In the genomic region with DNA sequence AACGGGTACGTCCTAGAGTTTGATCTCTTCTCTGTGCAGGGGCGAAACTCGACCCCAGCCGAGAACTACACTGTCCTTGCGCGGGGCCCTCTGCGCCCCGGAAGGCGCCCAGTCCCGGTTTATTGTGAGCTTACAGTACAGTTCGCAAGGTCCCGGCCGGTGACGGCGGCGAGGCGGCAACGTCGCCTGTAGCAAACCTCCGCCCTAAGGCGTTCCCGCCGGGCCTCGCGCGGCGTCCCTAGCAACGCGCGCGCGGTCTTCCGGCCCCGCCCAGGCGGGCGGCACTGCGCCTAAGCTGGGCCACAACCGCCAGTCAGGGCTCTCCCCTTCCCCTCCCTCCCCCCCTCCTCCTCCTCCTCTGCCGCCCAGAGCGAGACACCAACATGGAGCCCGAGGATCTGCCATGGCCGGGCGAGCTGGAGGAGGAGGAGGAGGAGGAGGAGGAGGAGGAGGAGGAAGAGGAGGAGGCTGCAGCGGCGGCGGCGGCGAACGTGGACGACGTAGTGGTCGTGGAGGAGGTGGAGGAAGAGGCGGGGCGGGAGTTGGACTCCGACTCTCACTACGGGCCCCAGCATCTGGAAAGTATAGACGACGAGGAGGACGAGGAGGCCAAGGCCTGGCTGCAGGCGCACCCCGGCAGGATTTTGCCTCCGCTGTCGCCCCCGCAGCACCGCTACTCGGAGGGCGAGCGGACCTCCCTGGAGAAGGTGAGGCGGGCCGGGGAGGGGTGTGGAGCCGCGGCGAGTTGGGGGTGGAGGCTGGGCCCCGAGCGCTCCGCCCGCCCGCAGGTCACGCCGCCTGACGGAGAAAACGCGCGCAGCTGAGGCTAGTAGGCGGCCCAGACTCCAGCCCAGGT, we compare ENCODE assay signal across 8 cellular contexts.
DNase-seq lines count a peak whose midpoint lies in the region; ATAC-seq and TF ChIP-seq lines count a peak whose summit lies in the region.

A gene with protein sequence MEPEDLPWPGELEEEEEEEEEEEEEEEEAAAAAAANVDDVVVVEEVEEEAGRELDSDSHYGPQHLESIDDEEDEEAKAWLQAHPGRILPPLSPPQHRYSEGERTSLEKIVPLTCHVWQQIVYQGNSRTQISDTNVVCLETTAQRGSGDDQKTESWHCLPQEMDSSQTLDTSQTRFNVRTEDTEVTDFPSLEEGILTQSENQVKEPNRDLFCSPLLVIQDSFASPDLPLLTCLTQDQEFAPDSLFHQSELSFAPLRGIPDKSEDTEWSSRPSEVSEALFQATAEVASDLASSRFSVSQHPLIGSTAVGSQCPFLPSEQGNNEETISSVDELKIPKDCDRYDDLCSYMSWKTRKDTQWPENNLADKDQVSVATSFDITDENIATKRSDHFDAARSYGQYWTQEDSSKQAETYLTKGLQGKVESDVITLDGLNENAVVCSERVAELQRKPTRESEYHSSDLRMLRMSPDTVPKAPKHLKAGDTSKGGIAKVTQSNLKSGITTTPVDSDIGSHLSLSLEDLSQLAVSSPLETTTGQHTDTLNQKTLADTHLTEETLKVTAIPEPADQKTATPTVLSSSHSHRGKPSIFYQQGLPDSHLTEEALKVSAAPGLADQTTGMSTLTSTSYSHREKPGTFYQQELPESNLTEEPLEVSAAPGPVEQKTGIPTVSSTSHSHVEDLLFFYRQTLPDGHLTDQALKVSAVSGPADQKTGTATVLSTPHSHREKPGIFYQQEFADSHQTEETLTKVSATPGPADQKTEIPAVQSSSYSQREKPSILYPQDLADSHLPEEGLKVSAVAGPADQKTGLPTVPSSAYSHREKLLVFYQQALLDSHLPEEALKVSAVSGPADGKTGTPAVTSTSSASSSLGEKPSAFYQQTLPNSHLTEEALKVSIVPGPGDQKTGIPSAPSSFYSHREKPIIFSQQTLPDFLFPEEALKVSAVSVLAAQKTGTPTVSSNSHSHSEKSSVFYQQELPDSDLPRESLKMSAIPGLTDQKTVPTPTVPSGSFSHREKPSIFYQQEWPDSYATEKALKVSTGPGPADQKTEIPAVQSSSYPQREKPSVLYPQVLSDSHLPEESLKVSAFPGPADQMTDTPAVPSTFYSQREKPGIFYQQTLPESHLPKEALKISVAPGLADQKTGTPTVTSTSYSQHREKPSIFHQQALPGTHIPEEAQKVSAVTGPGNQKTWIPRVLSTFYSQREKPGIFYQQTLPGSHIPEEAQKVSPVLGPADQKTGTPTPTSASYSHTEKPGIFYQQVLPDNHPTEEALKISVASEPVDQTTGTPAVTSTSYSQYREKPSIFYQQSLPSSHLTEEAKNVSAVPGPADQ (N-terminal part only) (plus strand): TSS at position 351 of the 856 bp plus-strand sequence. CDS start 33 bp downstream, at position 384.

- peaks cover 29% of the 10 kb centered on the region for H3K79me2 ChIP-seq in OCI-LY3 (ENCODE audit: low read length)

- ATAC-seq in GM21528 (IDR thresholded peaks at IDR 0.05; ENCODE audit: low FRiP score, unreplicated experiment) = peak; percentile 84

- peaks cover 12% of the 10 kb centered on the region for H3K4me1 ChIP-seq in OCI-LY3 (ENCODE audit: low read length)

- H3K4me3 ChIP-seq in OCI-LY3 (ENCODE audit: low read length) = peak within 1 kb of the TSS; percentile 97

- H3K4me2 ChIP-seq in OCI-LY3 (ENCODE audit: low read length) = peak within 1 kb of the TSS; percentile 88

- H3K36me3 ChIP-seq in OCI-LY3 (replicated peaks; ENCODE audit: low read depth, low read length) = no peaks in the 10 kb centered on the region

- no peak for TF ChIP-seq CTCF in OCI-LY3 (IDR thresholded peaks at IDR 0.05; ENCODE audit: low read depth, low read length)

- DNase-seq in DMS114 treated with DMSO at 0.1 percent for 48 hours (lab: John Stamatoyannopoulos, UW; ENCODE audit: unreplicated experiment) (peak; percentile 89), HuH-7.5 (ENCODE audit: low spot score) (peak; percentile 71), epidermal melanocyte (ENCODE audit: insufficient read length, low spot score) (peak; percentile 76), middle frontal gyrus (ENCODE audit: extremely low spot score, low spot score) (peak; percentile 73)
- DNase-seq in activated CD8-positive, alpha-beta memory T cell treated with anti-CD3 and anti-CD28 coated beads, Interleukin-2, amount 50 U/mL, for 48 hours = peak; percentile 92
- peak; percentile 69 to 77 for DNase-seq in stimulated activated CD8-positive, alpha-beta memory T cell treated with anti-CD3 and anti-CD28 coated beads, Interleukin-2, amount 100 ng/mL, for 1 hour (ENCODE audit: low read depth in 2 of 2)

- H3K9me3 ChIP-seq in OCI-LY3 (ENCODE audit: insufficient read depth, low read length) = no peaks in the 10 kb centered on the region

- H3K9ac ChIP-seq in OCI-LY3 (ENCODE audit: low read length) = peak within 1 kb of the TSS; percentile 82

- peak within 1 kb of the TSS; percentile 86 for H2AFZ ChIP-seq in OCI-LY3 (ENCODE audit: low read depth, low read length)

- peaks cover 21% of the 10 kb centered on the region for H3K27me3 ChIP-seq in OCI-LY3 (ENCODE audit: low read depth, low read length)

- H3K27ac ChIP-seq in OCI-LY3 (ENCODE audit: low read length) = peak within 1 kb of the TSS; percentile 72

- H4K20me1 ChIP-seq in OCI-LY3 (ENCODE audit: insufficient read depth, low read length) = no peaks in the 10 kb centered on the region

Comparison
In these comparisons a context has a peak if more than half of its experiments do, and no peak if none do; other contexts are left out.
1. Peak in every context shown above with its lines: DNase-seq, ATAC-seq, H3K4me3 ChIP-seq and H3K27ac ChIP-seq.